13 cellular contexts compared by ENCODE assay signal in the genomic region with DNA sequence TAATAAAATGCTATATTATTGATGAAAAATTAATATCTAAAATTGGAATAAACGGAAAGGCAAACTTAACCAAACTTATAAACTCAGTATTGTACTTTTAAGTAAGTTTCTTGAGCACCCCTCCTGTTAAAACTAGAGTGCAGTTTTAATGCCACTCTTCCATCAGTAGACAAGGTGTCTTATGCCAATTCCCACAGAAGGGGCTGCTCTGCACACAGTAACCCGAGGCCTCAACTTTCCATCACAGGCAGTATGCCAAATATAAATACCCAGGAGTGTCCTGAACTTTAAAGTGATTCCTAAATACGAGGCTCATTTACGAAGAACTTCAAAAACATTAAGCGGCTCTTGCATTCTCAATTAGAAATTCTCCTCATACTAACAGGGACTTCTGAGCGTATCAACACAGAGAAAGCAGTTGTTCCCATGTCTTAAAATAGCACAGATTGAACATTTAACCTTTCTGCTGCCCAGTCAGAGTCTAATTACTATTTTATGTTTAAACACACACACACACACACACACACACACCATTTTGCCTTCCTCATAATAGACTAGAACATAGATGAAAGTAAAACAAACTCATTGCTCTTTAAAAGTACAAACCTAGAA.
DNase-seq lines count a peak whose midpoint lies in the region; ATAC-seq, FAIRE-seq and TF ChIP-seq lines count a peak whose summit lies in the region.
"Had no signal": no experiment of that assay in that cellular context is flagged by ENCODE, and none has a peak within 500 bp of the region (broad histone marks: within the 10 kb centered on the region; RNA-seq: fewer than 3 reads in every experiment).

No MANE protein-coding gene starts in this region.

- DNase-seq in H4 (ENCODE audit: low spot score) (peak; percentile 4), NCI-H524 (lab: John Stamatoyannopoulos, UW) (peak; percentile 8 to 65), foreskin melanocyte (peak; percentile 57), osteoblast (ENCODE audit: insufficient read length, low spot score, missing footprints) (no peak), D721Med (ENCODE audit: insufficient read length, low spot score) (no peak)
- DNase-seq: activated CD4-positive, alpha-beta T cell treated with anti-CD3 and anti-CD28 coated beads, Interleukin-2, amount 50 U/mL, for 4 hours; AML-193; mesendoderm; NCI-H2081 treated with DMSO at 0.1 percent for 48 hours; occipital lobe had no signal

- no peak for FAIRE-seq in D721Med (lab: Jason Lieb, UNC)

- H4K20me1 ChIP-seq in osteoblast (ENCODE audit: insufficient read depth, low read length): no peaks in the 10 kb centered on the region

- peak overlapping the region; percentile 15 for H2AFZ ChIP-seq in osteoblast (ENCODE audit: low read length)

- H3K79me2 ChIP-seq in osteoblast (ENCODE audit: insufficient read depth, low read length): no peaks in the 10 kb centered on the region

- no peaks in the 10 kb centered on the region for H3K36me3 ChIP-seq in osteoblast (ENCODE audit: insufficient read depth, low read length)

- ATAC-seq in HG02973 (IDR thresholded peaks at IDR 0.05; ENCODE audit: unreplicated experiment) (no peak), HG02759 (IDR thresholded peaks at IDR 0.05; ENCODE audit: unreplicated experiment) (no peak), GM19397 (IDR thresholded peaks at IDR 0.05; ENCODE audit: unreplicated experiment) (no peak)

- TF ChIP-seq CTCF in osteoblast (IDR thresholded peaks at IDR 0.05; ENCODE audit: extremely low read depth, low read depth, low read length) (no peak), D721Med (IDR thresholded peaks at IDR 0.05; ENCODE audit: insufficient read depth, missing control alignments) (no peak)

- H3K4me1 ChIP-seq in osteoblast (ENCODE audit: insufficient read depth, low read length): no peaks in the 10 kb centered on the region

- no peak overlapping the region for H3K27ac ChIP-seq in osteoblast (ENCODE audit: low read depth, low read length)

- H3K9me3 ChIP-seq in osteoblast (ENCODE audit: low read depth, low read length): no peaks in the 10 kb centered on the region

- H3K4me3 ChIP-seq in osteoblast (ENCODE audit: insufficient read depth, low read length): no peak overlapping the region

- no peaks in the 10 kb centered on the region for H3K27me3 ChIP-seq in osteoblast (ENCODE audit: insufficient read depth, low read length)

- H3K4me2 ChIP-seq in osteoblast (ENCODE audit: insufficient read depth, low read length): peak overlapping the region; percentile 6

Comparison
In these comparisons a context has a peak if more than half of its experiments do, and no peak if none do; other contexts are left out.
1. DNase-seq: peak in H4 (single experiment), NCI-H524 (2 of 2) and foreskin melanocyte (single experiment); none in osteoblast (single experiment) and D721Med (single experiment).